ENCODE assay signal across 8 cellular contexts in the genomic region with DNA sequence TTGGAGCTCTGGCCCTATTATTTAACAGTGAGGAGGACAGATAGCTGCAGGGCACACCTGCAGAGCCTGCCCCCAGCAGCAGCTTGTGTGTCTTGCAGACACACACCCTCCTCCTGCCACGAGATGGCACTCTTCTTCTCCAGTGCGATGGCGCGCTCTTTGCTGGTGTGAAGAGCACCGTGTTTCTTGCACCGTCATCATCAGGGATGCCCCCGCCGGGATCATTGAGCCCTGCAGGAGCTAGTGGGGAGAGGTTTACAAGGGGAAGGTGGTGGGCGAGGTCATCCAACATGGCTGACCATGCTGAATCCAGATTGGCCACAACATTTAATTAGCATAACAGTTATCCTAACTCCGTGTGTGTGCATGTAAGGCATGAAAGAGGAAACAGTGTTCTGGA.
DNase-seq lines count a peak whose midpoint lies in the region; ATAC-seq and TF ChIP-seq lines count a peak whose summit lies in the region.

No MANE protein-coding gene starts in this region.

- peak overlapping the region; percentile 60 for H3K4me2 ChIP-seq in hepatocyte

- H3K27me3 ChIP-seq in hepatocyte (no peaks in the 10 kb centered on the region), skeletal muscle tissue (ENCODE audit: control insufficient read depth in 3 of 3, insufficient read depth in 3 of 3, low read length in 3 of 3) (no peaks in the 10 kb centered on the region)

- H3K27ac ChIP-seq in 22Rv1 (no peak overlapping the region), hepatocyte (no peak overlapping the region), skeletal muscle tissue (ENCODE audit: low read depth, low read length) (no peak overlapping the region)

- DNase-seq in NCI-H1417 treated with DMSO at 0.1 percent for 48 hours (lab: John Stamatoyannopoulos, UW) (peak; percentile 82), T-helper 1 cell (peak in 4 of 5 donors; percentile 25 to 73 (median 28)), amygdala (lab: John Stamatoyannopoulos, UW) (peak in 50 of 56 donors; percentile 9 to 79 (median 50)), hepatocyte (ENCODE audit: low spot score) (peak; percentile 89)

- ATAC-seq in GM18499 (IDR thresholded peaks at IDR 0.05; ENCODE audit: insufficient read depth, unreplicated experiment), result peak; percentile 96
- ATAC-seq in HG02870 (IDR thresholded peaks at IDR 0.05; ENCODE audit: unreplicated experiment), result peak; percentile 99

- H3K36me3 ChIP-seq in hepatocyte (replicated peaks; ENCODE audit: insufficient read depth, low read depth) (no peaks in the 10 kb centered on the region), skeletal muscle tissue (ENCODE audit: control insufficient read depth in 3 of 3, insufficient read depth in 3 of 3, low read length in 3 of 3) (peaks cover 0 to 18% (median 8%) of the 10 kb centered on the region in 3 donors)

- no peaks in the 10 kb centered on the region for H3K9me2 ChIP-seq in hepatocyte (replicated peaks; ENCODE audit: insufficient read depth)

- H3K79me2 ChIP-seq in hepatocyte, result no peaks in the 10 kb centered on the region

- no peak overlapping the region for H2AFZ ChIP-seq in hepatocyte

- H3K4me3 ChIP-seq in hepatocyte (no peak overlapping the region), skeletal muscle tissue (ENCODE audit: low read length in 3 of 3) (peak overlapping the region in 2 of 3 donors; percentile 9 to 61)

- TF ChIP-seq CTCF in 22Rv1 (IDR thresholded peaks at IDR 0.05) (peak; percentile 93), hepatocyte (IDR thresholded peaks at IDR 0.05; ENCODE audit: poor library complexity) (peak; percentile 90)

- peak overlapping the region in 1 of 3 donors; percentile 25 for H3K9ac ChIP-seq in skeletal muscle tissue (ENCODE audit: low read depth in 1 of 3, low read length in 3 of 3)

- H3K4me1 ChIP-seq in hepatocyte (ENCODE audit: insufficient read depth) (peaks cover 8% of the 10 kb centered on the region), skeletal muscle tissue (ENCODE audit: control insufficient read depth in 3 of 3, insufficient read depth in 3 of 3, low read length in 3 of 3) (peaks cover 0 to 3% (median 2%) of the 10 kb centered on the region in 3 donors)

- 28% methylated on average over 10 of the region's 10 CpGs for WGBS in hepatocyte (ENCODE audit: low lambda C conversion rate, missing lambda C conversion rate)

- no peaks in the 10 kb centered on the region for H4K20me1 ChIP-seq in hepatocyte (ENCODE audit: insufficient read depth, poor library complexity, severe bottlenecking)

- no peaks in the 10 kb centered on the region for H3K9me3 ChIP-seq in hepatocyte (ENCODE audit: low read depth)
- H3K9me3 ChIP-seq in skeletal muscle tissue (ENCODE audit: control insufficient read depth in 3 of 3, low read length in 3 of 3), result no peaks in the 10 kb centered on the region

Comparison
In these comparisons a context has a peak if more than half of its experiments do, and no peak if none do; other contexts are left out.
1. DNase-seq: peak in every context shown above with its lines; median percentile 89 in hepatocyte; 82 in NCI-H1417 treated with DMSO at 0.1 percent for 48 hours; 50 in amygdala; 28 in T-helper 1 cell.